Comparison of ENCODE assay signal across 13 cellular contexts in the genomic region with DNA sequence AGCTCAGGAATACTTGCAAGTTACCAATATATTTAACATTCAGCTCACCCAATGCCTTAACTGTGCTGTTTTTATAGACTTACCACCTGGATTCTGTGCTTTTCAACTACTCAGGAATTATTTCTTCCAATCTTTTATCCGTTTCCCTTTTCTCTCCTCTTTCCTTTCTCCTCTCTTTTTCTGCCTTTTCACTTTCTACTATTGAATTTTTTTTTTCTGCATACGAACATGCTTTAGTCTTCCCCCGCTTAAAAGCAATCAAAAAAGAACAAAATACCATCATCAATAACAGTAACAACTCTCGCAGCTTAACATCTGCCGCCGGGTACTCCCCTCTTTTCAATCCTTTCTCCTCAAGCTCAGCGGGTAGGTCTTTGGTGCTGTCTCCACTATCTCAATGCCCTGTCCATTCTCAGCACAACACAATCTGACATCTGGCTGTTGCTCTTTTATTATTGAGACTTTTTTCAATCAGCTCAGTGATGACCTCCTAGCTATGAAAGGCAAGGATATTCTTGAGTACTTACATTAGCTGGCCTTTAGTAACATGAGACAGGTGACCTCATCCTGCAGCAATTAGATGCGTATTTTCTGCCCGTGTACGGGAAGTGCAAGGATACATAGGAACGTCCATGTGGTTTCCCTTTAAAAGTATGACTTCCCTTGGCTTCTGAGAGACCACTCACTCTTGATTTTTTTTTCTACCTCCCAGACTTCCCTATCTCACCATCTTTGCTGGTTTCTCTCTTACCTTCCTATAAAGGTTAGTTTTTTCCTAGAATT. TPM values are rescaled to one million over a fixed set of nuclear protein-coding genes. Genes with fewer than 3 reads are reported as not detected.
DNase-seq lines count a peak whose midpoint lies in the region; ATAC-seq, FAIRE-seq and TF ChIP-seq lines count a peak whose summit lies in the region.
"Had no signal": no experiment of that assay in that cellular context is flagged by ENCODE, and none has a peak within 500 bp of the region (broad histone marks: within the 10 kb centered on the region; RNA-seq: fewer than 3 reads in every experiment).

No MANE protein-coding gene starts in this region.

- DNase-seq in Daoy (ENCODE audit: low read depth) (peak; percentile 92), NCI-H2196 (lab: John Stamatoyannopoulos, UW; ENCODE audit: unreplicated experiment) (peak; percentile 36), astrocyte (ENCODE audit: low read depth) (peak; percentile 84), nephron progenitor cell (no peak), left ventricle myocardium inferior (no peak), stomach (no peak), NCI-H2081 (lab: John Stamatoyannopoulos, UW) (no peak)
- DNase-seq: activated effector memory CD4-positive, alpha-beta T cell treated with anti-CD3 and anti-CD28 coated beads, Interleukin-2, amount 50 U/mL, for 16 hours; DMS79; kidney; pancreas; thyroid gland had no signal

- H3K27me3 ChIP-seq in astrocyte (ENCODE audit: insufficient read depth, low read length) (peaks cover 2% of the 10 kb centered on the region), left ventricle myocardium inferior (ENCODE audit: low read depth) (no peaks in the 10 kb centered on the region), stomach (no peaks in the 10 kb centered on the region)
- H3K27me3 ChIP-seq: pancreas, thyroid gland had no signal

- no peak overlapping the region for H3K4me2 ChIP-seq in astrocyte (ENCODE audit: low read length)

- no peak for TF ChIP-seq EP300 in stomach (IDR thresholded peaks at IDR 0.05)

- FAIRE-seq in astrocyte (lab: Jason Lieb, UNC) = no peak
- FAIRE-seq: kidney, pancreas had no signal

- 79 to 87% (median 86%) methylated on average over 11 of the region's 11 CpGs for WGBS in stomach, 5 donors

- H3K27ac ChIP-seq in astrocyte (ENCODE audit: low read depth, low read length) = no peak overlapping the region
- H3K27ac ChIP-seq in left ventricle myocardium inferior (replicated peaks) = no peak overlapping the region
- H3K27ac ChIP-seq in stomach = no peak overlapping the region
- H3K27ac ChIP-seq: pancreas, thyroid gland had no signal

- no peak for ATAC-seq in GM21360 (IDR thresholded peaks at IDR 0.05; ENCODE audit: unreplicated experiment)
- ATAC-seq: pancreas had no signal

- peaks cover 15% of the 10 kb centered on the region for H3K27me3 Mint-ChIP-seq in astrocyte (ENCODE audit: low read depth, unreplicated experiment)
- H3K27me3 Mint-ChIP-seq in nephron progenitor cell (ENCODE audit: low read depth, poor library complexity) = peaks cover 9% of the 10 kb centered on the region

- H3K4me1 Mint-ChIP-seq in astrocyte (ENCODE audit: low read depth, unreplicated experiment) (no peaks in the 10 kb centered on the region), nephron progenitor cell (peaks cover 8% of the 10 kb centered on the region)

- no peak overlapping the region for H3K9ac ChIP-seq in astrocyte (ENCODE audit: low read length)

- H3K4me3 Mint-ChIP-seq in astrocyte (ENCODE audit: unreplicated experiment) (no peak overlapping the region), nephron progenitor cell (no peak overlapping the region)

- no peaks in the 10 kb centered on the region for H3K79me2 ChIP-seq in astrocyte (ENCODE audit: insufficient read depth, low read length)

- H3K36me3 Mint-ChIP-seq in astrocyte (ENCODE audit: low read depth, unreplicated experiment) = no peaks in the 10 kb centered on the region
- H3K36me3 Mint-ChIP-seq in nephron progenitor cell (ENCODE audit: low read depth) = no peaks in the 10 kb centered on the region

- H3K27ac Mint-ChIP-seq in astrocyte (ENCODE audit: unreplicated experiment) (no peak overlapping the region), nephron progenitor cell (peak overlapping the region; percentile 5)

- no peaks in the 10 kb centered on the region for H3K9me3 Mint-ChIP-seq in astrocyte (ENCODE audit: unreplicated experiment)
- no peaks in the 10 kb centered on the region for H3K9me3 Mint-ChIP-seq in nephron progenitor cell

- no peaks in the 10 kb centered on the region for H4K20me1 ChIP-seq in astrocyte (ENCODE audit: insufficient read depth, low read length)

- H3K36me3 ChIP-seq in astrocyte (ENCODE audit: insufficient read depth, low read length) = no peaks in the 10 kb centered on the region
- H3K36me3 ChIP-seq in left ventricle myocardium inferior = no peaks in the 10 kb centered on the region
- H3K36me3 ChIP-seq in stomach = no peaks in the 10 kb centered on the region
- H3K36me3 ChIP-seq: pancreas, thyroid gland had no signal

- no peak overlapping the region for H2AFZ ChIP-seq in astrocyte (ENCODE audit: low read depth, low read length)

- no peak for TF ChIP-seq POLR2A in stomach (IDR thresholded peaks at IDR 0.05)

- intact Hi-C loops in left ventricle myocardium inferior (cut with micrococcal nuclease) = no loop called here
- intact Hi-C loops in stomach (cut with DNase I; ENCODE audit: low total_unique reads) = no loop called here

- H3K9me3 ChIP-seq in astrocyte (ENCODE audit: insufficient read depth, low read depth, low read length) (no peaks in the 10 kb centered on the region), left ventricle myocardium inferior (replicated peaks) (no peaks in the 10 kb centered on the region), stomach (no peaks in the 10 kb centered on the region)
- H3K9me3 ChIP-seq: pancreas, thyroid gland had no signal

- TF ChIP-seq CTCF in astrocyte (IDR thresholded peaks at IDR 0.05; ENCODE audit: insufficient read depth, low read depth, low read length) (no peak), nephron progenitor cell (IDR thresholded peaks at IDR 0.05) (no peak), left ventricle myocardium inferior (IDR thresholded peaks at IDR 0.05; ENCODE audit: borderline replicate concordance) (no peak), stomach (IDR thresholded peaks at IDR 0.05) (no peak)

- H3K4me3 ChIP-seq in astrocyte (ENCODE audit: insufficient read depth, low read depth, low read length) (no peak overlapping the region), left ventricle myocardium inferior (no peak overlapping the region), stomach (no peak overlapping the region)
- H3K4me3 ChIP-seq: pancreas, thyroid gland had no signal

- H3K4me1 ChIP-seq in astrocyte (ENCODE audit: insufficient read depth, low read length) (no peaks in the 10 kb centered on the region), left ventricle myocardium inferior (peaks cover 6% of the 10 kb centered on the region), stomach (peaks cover 0 to 11% (median 6%) of the 10 kb centered on the region in 4 donors)
- H3K4me1 ChIP-seq: pancreas had no signal

RNA-seq across cellular contexts. Expression of a gene that starts 40.2 kb away (rescaled TPM):
- 33.7 and 37.4 TPM in 2 replicates for total RNA-seq in Daoy (2014; rRNA removed; shearing (Covaris generic))
- total RNA-seq in astrocyte (12.2 and 14.9 TPM in 2 replicates), left ventricle myocardium inferior (127 TPM), stomach (100 to 1,000 TPM in 1 of 5 donors, 10 to 100 TPM in 3, 1 to 10 TPM in 1; 6.4 to 240 (median 37.5) TPM)
- 1 to 10 TPM; 2.5 to 6.8 (median 4.1) TPM for polyA plus RNA-seq in stomach

Comparison
In these comparisons a context has a peak if more than half of its experiments do, and no peak if none do; other contexts are left out.
1. DNase-seq: peak in Daoy (single experiment), NCI-H2196 (single experiment) and astrocyte (single experiment); none in nephron progenitor cell (single experiment), left ventricle myocardium inferior (single experiment), stomach (single experiment) and NCI-H2081 (0 of 2).